Comparison of ENCODE assay signal across 8 cellular contexts in the genomic region with DNA sequence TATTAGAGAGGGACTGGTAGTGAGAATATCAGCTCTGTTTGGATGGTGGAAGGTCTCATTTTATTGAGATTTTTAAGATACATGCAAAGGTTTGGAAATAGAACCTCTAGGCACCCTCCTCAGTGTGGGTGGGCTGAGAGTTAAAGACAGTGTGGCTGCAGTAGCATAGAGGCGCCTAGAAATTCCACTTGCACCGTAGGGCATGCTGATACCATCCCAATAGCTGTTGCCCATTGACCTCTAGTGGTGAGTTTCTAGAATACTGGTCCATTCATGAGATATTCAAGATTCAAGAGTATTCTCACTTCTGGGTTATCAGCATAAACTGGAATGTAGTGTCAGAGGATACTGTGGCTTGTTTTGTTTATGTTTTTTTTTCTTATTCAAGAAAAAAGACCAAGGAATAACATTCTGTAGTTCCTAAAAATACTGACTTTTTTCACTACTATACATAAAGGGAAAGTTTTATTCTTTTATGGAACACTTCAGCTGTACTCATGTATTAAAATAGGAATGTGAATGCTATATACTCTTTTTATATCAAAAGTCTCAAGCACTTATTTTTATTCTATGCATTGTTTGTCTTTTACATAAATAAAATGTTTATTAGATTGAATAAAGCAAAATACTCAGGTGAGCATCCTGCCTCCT.
DNase-seq lines count a peak whose midpoint lies in the region; ATAC-seq, FAIRE-seq and TF ChIP-seq lines count a peak whose summit lies in the region.

No MANE protein-coding gene starts in this region.

- no peak overlapping the region for H3K4me3 Mint-ChIP-seq in CD8-positive, alpha-beta memory T cell

- peaks cover 38% of the 10 kb centered on the region for H3K4me1 ChIP-seq in CD8-positive, alpha-beta memory T cell (ENCODE audit: insufficient read depth, low read length)
- peaks cover 45% of the 10 kb centered on the region for H3K4me1 ChIP-seq in endothelial cell of umbilical vein (ENCODE audit: control insufficient read depth, extremely low read depth, insufficient read depth, low read length)
- peaks cover 14% of the 10 kb centered on the region for H3K4me1 ChIP-seq in mucosa of descending colon (ENCODE audit: low read depth)

- H3K27ac Mint-ChIP-seq in CD8-positive, alpha-beta memory T cell = peak overlapping the region in 7 of 8 donors; percentile 36 to 76 (median 50)

- TF ChIP-seq POLR2A in endothelial cell of umbilical vein (IDR thresholded peaks at IDR 0.05; ENCODE audit: low read depth, low read length) = peak; percentile 24

- POLR2A ChIA-PET in CD8-positive, alpha-beta memory T cell (lab: Charles Lee) = interaction anchor here (0.6 to 1.6 kb wide), 3 partner anchors 35 to 86 kb away, joined by 4 to 8 read pairs (median 8); no protein-coding TSS in a partner anchor
- POLR2A ChIA-PET in endothelial cell of umbilical vein (lab: Charles Lee) = interaction anchor here (0.9 to 1.3 kb wide), 2 partner anchors 12 to 87 kb away, joined by 4 to 5 read pairs; partner anchors contain the start of gene TGFBR2

- TF ChIP-seq CTCF in WI38 (IDR thresholded peaks at IDR 0.05; ENCODE audit: low read depth, low read length) = peak; percentile 69
- peak; percentile 57 to 65 for TF ChIP-seq CTCF in endothelial cell of umbilical vein (IDR thresholded peaks at IDR 0.05; ENCODE audit: extremely low read depth in 1 of 2, insufficient read depth in 1 of 2, low read depth in 1 of 2, low read length in 2 of 2)
- peak; percentile 44 for TF ChIP-seq CTCF in mucosa of descending colon (IDR thresholded peaks at IDR 0.05)

- H3K36me3 ChIP-seq in CD8-positive, alpha-beta memory T cell (ENCODE audit: insufficient read depth, low read length) = peaks cover 42% of the 10 kb centered on the region
- peaks cover 36 to 58% of the 10 kb centered on the region in 2 experiments for H3K36me3 ChIP-seq in endothelial cell of umbilical vein (ENCODE audit: control insufficient read depth in 2 of 2, extremely low read depth in 1 of 2, insufficient read depth in 2 of 2, low read length in 2 of 2)
- H3K36me3 ChIP-seq in mucosa of descending colon (ENCODE audit: low read depth) = no peaks in the 10 kb centered on the region

- TSS peak; percentile 15 for BruUV-seq in endothelial cell of umbilical vein (replicated peaks; lab: Mats Ljungman, UMichigan)

- no peak overlapping the region for H3K4me2 ChIP-seq in endothelial cell of umbilical vein (ENCODE audit: insufficient read depth, low read length)

- H3K79me2 ChIP-seq in endothelial cell of umbilical vein (ENCODE audit: control insufficient read depth, insufficient read depth, low read length) = peaks cover 11% of the 10 kb centered on the region

- H3K4me1 Mint-ChIP-seq in CD8-positive, alpha-beta memory T cell = peaks cover 42 to 82% (median 71%) of the 10 kb centered on the region in 3 donors

- H4K20me1 ChIP-seq in endothelial cell of umbilical vein (replicated peaks; ENCODE audit: control insufficient read depth, extremely low read depth, insufficient read depth, low read length) = no peaks in the 10 kb centered on the region

- no peak overlapping the region for H3K4me3 ChIP-seq in CD8-positive, alpha-beta memory T cell (ENCODE audit: low read length)
- H3K4me3 ChIP-seq in WI38 (ENCODE audit: low read depth, low read length) (no peak overlapping the region), endothelial cell of umbilical vein (replicated peaks in 1 of 3; ENCODE audit: insufficient read depth in 1 of 3, low read depth in 1 of 3, low read length in 3 of 3) (no peak overlapping the region), mucosa of descending colon (no peak overlapping the region)

- H2AFZ ChIP-seq in endothelial cell of umbilical vein (ENCODE audit: low read depth, low read length) = no peak overlapping the region

- H3K9me3 ChIP-seq in CD8-positive, alpha-beta memory T cell (ENCODE audit: low read length) = no peaks in the 10 kb centered on the region
- H3K9me3 ChIP-seq in endothelial cell of umbilical vein (replicated peaks; ENCODE audit: control insufficient read depth, insufficient read depth, low read length) (no peaks in the 10 kb centered on the region), mucosa of descending colon (no peaks in the 10 kb centered on the region)

- H3K9me3 Mint-ChIP-seq in CD8-positive, alpha-beta memory T cell = no peaks in the 10 kb centered on the region

- DNase-seq in CD8-positive, alpha-beta memory T cell = peak in 4 of 5 donors; percentile 5 to 68 (median 60)
- peak; percentile 13 for DNase-seq in NCI-H2196 (lab: John Stamatoyannopoulos, UW; ENCODE audit: unreplicated experiment)
- DNase-seq in endothelial cell of umbilical vein (ENCODE audit: low read depth, low spot score) = peak; percentile 85
- peak in 1 of 3 donors; percentile 61 for DNase-seq in mucosa of descending colon
- DNase-seq in urothelium cell line (ENCODE audit: low spot score) = peak; percentile 67

- dilution Hi-C loops in endothelial cell of umbilical vein (cut with MboI; ENCODE audit: extremely low pct_ligation_motif_present, low sequenced_read_pairs) = no loop called here

- H3K27me3 ChIP-seq in CD8-positive, alpha-beta memory T cell (ENCODE audit: insufficient read depth, low read length, poor library complexity, severe bottlenecking) = no peaks in the 10 kb centered on the region
- H3K27me3 ChIP-seq in endothelial cell of umbilical vein (ENCODE audit: control insufficient read depth in 2 of 2, insufficient read depth in 2 of 2, low read length in 2 of 2) = no peaks in the 10 kb centered on the region

- no peak overlapping the region for H3K9ac ChIP-seq in endothelial cell of umbilical vein (replicated peaks; ENCODE audit: extremely low read depth, insufficient read depth, low read length)

- peak; percentile 90 for ATAC-seq in GM18870 (IDR thresholded peaks at IDR 0.05; ENCODE audit: unreplicated experiment)
- ATAC-seq in HG03045 (IDR thresholded peaks at IDR 0.05; ENCODE audit: unreplicated experiment) = peak; percentile 95
- peak; percentile 60 for ATAC-seq in mucosa of descending colon

- no peaks in the 10 kb centered on the region for H3K27me3 Mint-ChIP-seq in CD8-positive, alpha-beta memory T cell

- H3K36me3 Mint-ChIP-seq in CD8-positive, alpha-beta memory T cell = peaks cover 4 to 97% (median 33%) of the 10 kb centered on the region in 3 donors

- CTCF ChIA-PET in CD8-positive, alpha-beta memory T cell (lab: Charles Lee) = interaction anchor here (0.6 to 2.8 kb wide), 40 partner anchors 8 to 839 kb away, joined by 3 to 16 read pairs (median 4); partner anchors contain the start of genes STT3B and TGFBR2
- CTCF ChIA-PET in endothelial cell of umbilical vein (lab: Charles Lee) = interaction anchor here (0.7 to 5.0 kb wide), 41 partner anchors 9 to 681 kb away, joined by 3 to 56 read pairs (median 6); partner anchors contain the start of gene TGFBR2

- intact Hi-C loops in endothelial cell of umbilical vein (cut with micrococcal nuclease) (loop anchor here (1.0 kb wide), 9 partner anchors 28 to 680 kb away; no protein-coding TSS in a partner anchor), mucosa of descending colon (cut with DNase I, micrococcal nuclease) (loop anchor here (10.0 kb wide), 3 partner anchors 179 to 649 kb away; no protein-coding TSS in a partner anchor)

- H3K27ac ChIP-seq in CD8-positive, alpha-beta memory T cell (ENCODE audit: low read depth, low read length) = no peak overlapping the region
- H3K27ac ChIP-seq in endothelial cell of umbilical vein (ENCODE audit: insufficient read depth, low read depth, low read length) = peak overlapping the region; percentile 25

- FAIRE-seq in endothelial cell of umbilical vein (lab: Jason Lieb, UNC) (peak; percentile 85), urothelium cell line (lab: Jason Lieb, UNC) (no peak)

- H3K9me1 ChIP-seq in endothelial cell of umbilical vein (replicated peaks; ENCODE audit: control insufficient read depth, extremely low read depth, insufficient read depth, low read length) = no peaks in the 10 kb centered on the region

TF ChIP-seq in endothelial cell of umbilical vein, 7 proteins besides CTCF, POLR2A, EP300 and RAD21:
- TF ChIP-seq POLR2AphosphoS5 (IDR thresholded peaks at IDR 0.05; ENCODE audit: insufficient read depth, low read depth, low read length) (no peak), GATA2 (IDR thresholded peaks at IDR 0.05; ENCODE audit: insufficient read depth, insufficient read length, low read depth, low read length) (no peak), FOS (IDR thresholded peaks at IDR 0.05; ENCODE audit: borderline replicate concordance, insufficient read depth, low read length) (no peak)
